Comparison of ENCODE assay signal across 9 cellular contexts in the genomic region with DNA sequence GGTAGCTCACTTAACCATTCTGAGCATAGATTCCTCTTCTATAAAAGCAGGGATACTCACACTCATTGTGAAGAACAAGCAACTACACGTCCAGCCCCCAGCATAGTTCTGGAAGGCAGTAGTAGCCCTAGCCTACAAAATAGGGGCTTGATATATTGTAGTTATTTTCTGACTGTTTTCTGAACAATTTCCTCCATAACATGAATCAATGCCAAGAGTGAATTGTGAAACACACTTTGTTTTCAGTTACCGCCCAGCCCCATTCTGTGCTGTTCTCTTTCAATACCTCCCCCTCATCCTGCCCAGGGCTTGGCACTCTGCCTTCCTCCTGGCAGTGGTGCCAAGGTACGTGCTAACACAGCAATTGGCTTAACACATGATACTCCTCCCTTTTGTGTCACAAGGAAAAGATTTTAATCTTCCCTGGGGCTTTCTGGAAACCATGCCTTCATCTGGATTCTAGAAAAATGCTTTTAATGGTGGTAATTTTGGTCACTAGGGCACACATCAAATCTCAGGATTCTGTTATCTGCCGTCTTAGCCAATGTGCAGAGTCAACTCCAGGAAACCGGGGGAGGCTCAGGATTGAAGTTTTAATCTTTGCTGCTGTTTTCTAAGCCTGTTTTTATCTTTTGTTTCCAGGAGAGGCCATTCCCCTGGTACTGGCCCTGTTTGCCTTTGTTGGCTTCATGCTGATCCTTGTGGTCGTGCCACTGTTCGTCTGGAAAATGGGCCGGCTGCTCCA. TPM values are rescaled to one million over a fixed set of nuclear protein-coding genes. Genes with fewer than 3 reads are reported as not detected.
DNase-seq lines count a peak whose midpoint lies in the region; ATAC-seq, FAIRE-seq and TF ChIP-seq lines count a peak whose summit lies in the region.
"Had no signal": no experiment of that assay in that cellular context is flagged by ENCODE, and none has a peak within 500 bp of the region (broad histone marks: within the 10 kb centered on the region; RNA-seq: fewer than 3 reads in every experiment).

No MANE protein-coding gene starts in this region.

- H3K36me3 Mint-ChIP-seq in brain, result no peaks in the 10 kb centered on the region

- DNase-seq in A549 (ENCODE audit: low read depth in 1 of 2, low spot score in 1 of 2) (peak in 1 of 2 experiments; percentile 24), LHCN-M2 (ENCODE audit: low read depth) (peak; percentile 73), left colon (peak; percentile 88 to 92)
- no peak for DNase-seq in stimulated activated naive CD4-positive, alpha-beta T cell treated with Interleukin-2 at 50 U/mL for 16 hours (lab: John Stamatoyannopoulos, UW)
- DNase-seq: activated B cell treated with CpG ODN at 0.5 μM for 24 hours had no signal

- no peak for FAIRE-seq in A549 (lab: Jason Lieb, UNC)

- H3K4me1 ChIP-seq in A549 (peaks cover 11% of the 10 kb centered on the region), urinary bladder (ENCODE audit: insufficient read depth) (no peaks in the 10 kb centered on the region)

- peak overlapping the region; percentile 30; the same call in 2 of the 3 replicates for H3K4me2 ChIP-seq in A549

- H3K4me3 ChIP-seq in A549, result no peak overlapping the region
- no peak overlapping the region for H3K4me3 ChIP-seq in urinary bladder (ENCODE audit: low read depth, low read length)

- 65% methylated on average over 8 of the region's 8 CpGs for WGBS in A549 (ENCODE audit: missing lambda C conversion rate)
- 46% methylated on average over 8 of the region's 8 CpGs for WGBS in urinary bladder

- H3K4me3 Mint-ChIP-seq in brain, result peak overlapping the region in 2 of 5 experiments; percentile 31 to 61
- H3K4me3 Mint-ChIP-seq: activated B cell treated with CpG ODN at 0.5 μM for 24 hours had no signal

- H3K9me3 ChIP-seq in A549, result no peaks in the 10 kb centered on the region

- no peaks in the 10 kb centered on the region for H3K36me3 ChIP-seq in urinary bladder (ENCODE audit: insufficient read depth)

- H3K9me3 Mint-ChIP-seq in brain, result peaks cover 0 to 7% (median 0%) of the 10 kb centered on the region in 5 experiments
- H3K9me3 Mint-ChIP-seq: activated B cell treated with CpG ODN at 0.5 μM for 24 hours had no signal

- no peak for TF ChIP-seq RAD21 in A549 (conservative IDR thresholded peaks at IDR 0.05 in 1 of 2, IDR thresholded peaks at IDR 0.05 in 1 of 2)

- intact Hi-C loops in left colon (cut with DNase I, micrococcal nuclease), result no loop called here

- CTCF ChIA-PET in A549 (lab: Yijun Ruan, JAX), result interaction anchor here (1.7 kb wide), 1 partner anchor 19 kb away, joined by 5 read pairs; no protein-coding TSS in a partner anchor

- ATAC-seq in A549, result 0 out of 6 replicates have a peak, but pooled peaks of 1 of the 2 experiments have one; percentile 24
- peak; percentile 99 for ATAC-seq in left colon
- ATAC-seq in HG03378 (IDR thresholded peaks at IDR 0.05; ENCODE audit: unreplicated experiment), result no peak
- ATAC-seq in GM19035 (IDR thresholded peaks at IDR 0.05; ENCODE audit: unreplicated experiment), result no peak

- peaks cover 13% of the 10 kb centered on the region for H3K4me1 Mint-ChIP-seq in brain
- H3K4me1 Mint-ChIP-seq: activated B cell treated with CpG ODN at 0.5 μM for 24 hours had no signal

- TF ChIP-seq EP300 in A549 (IDR thresholded peaks at IDR 0.05), result no peak

- POLR2A ChIA-PET in A549 (lab: Yijun Ruan, JAX), result no interaction called here

- H3K27me3 Mint-ChIP-seq in brain, result peaks cover 5% of the 10 kb centered on the region
- H3K27me3 Mint-ChIP-seq: activated B cell treated with CpG ODN at 0.5 μM for 24 hours had no signal

- peak overlapping the region in 4 of 5 experiments; percentile 85 to 92 (median 88) for H3K27ac Mint-ChIP-seq in brain
- H3K27ac Mint-ChIP-seq: activated B cell treated with CpG ODN at 0.5 μM for 24 hours had no signal

- H3K27ac ChIP-seq in A549 (peak overlapping the region; percentile 45 to 68; a peak in 4 of 6 replicates), urinary bladder (ENCODE audit: low read depth) (peak overlapping the region; percentile 82)

- TF ChIP-seq POLR2A in A549 (IDR thresholded peaks at IDR 0.05; ENCODE audit: low read length), result no peak

- TF ChIP-seq CTCF in A549 (IDR thresholded peaks at IDR 0.05) (no peak), brain (conservative IDR thresholded peaks at IDR 0.05) (no peak)

TF ChIP-seq in A549, 52 proteins besides CTCF, POLR2A, EP300 and RAD21:
- TF ChIP-seq CHD4 (IDR thresholded peaks at IDR 0.05; ENCODE audit: borderline replicate concordance) (no peak), TFCP2L1 (CRISPR knock-in tag; IDR thresholded peaks at IDR 0.05) (no peak), SMC3 (IDR thresholded peaks at IDR 0.05) (no peak), RCOR1 (IDR thresholded peaks at IDR 0.05; ENCODE audit: low read depth, low read length) (no peak), NPAS2 (CRISPR knock-in tag; IDR thresholded peaks at IDR 0.05; ENCODE audit: borderline replicate concordance) (no peak), JUNB (IDR thresholded peaks at IDR 0.05) (no peak)
- TF ChIP-seq, protein P1, sequence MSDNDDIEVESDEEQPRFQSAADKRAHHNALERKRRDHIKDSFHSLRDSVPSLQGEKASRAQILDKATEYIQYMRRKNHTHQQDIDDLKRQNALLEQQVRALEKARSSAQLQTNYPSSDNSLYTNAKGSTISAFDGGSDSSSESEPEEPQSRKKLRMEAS (IDR thresholded peaks at IDR 0.05), result no peak
- TF ChIP-seq, protein P2, sequence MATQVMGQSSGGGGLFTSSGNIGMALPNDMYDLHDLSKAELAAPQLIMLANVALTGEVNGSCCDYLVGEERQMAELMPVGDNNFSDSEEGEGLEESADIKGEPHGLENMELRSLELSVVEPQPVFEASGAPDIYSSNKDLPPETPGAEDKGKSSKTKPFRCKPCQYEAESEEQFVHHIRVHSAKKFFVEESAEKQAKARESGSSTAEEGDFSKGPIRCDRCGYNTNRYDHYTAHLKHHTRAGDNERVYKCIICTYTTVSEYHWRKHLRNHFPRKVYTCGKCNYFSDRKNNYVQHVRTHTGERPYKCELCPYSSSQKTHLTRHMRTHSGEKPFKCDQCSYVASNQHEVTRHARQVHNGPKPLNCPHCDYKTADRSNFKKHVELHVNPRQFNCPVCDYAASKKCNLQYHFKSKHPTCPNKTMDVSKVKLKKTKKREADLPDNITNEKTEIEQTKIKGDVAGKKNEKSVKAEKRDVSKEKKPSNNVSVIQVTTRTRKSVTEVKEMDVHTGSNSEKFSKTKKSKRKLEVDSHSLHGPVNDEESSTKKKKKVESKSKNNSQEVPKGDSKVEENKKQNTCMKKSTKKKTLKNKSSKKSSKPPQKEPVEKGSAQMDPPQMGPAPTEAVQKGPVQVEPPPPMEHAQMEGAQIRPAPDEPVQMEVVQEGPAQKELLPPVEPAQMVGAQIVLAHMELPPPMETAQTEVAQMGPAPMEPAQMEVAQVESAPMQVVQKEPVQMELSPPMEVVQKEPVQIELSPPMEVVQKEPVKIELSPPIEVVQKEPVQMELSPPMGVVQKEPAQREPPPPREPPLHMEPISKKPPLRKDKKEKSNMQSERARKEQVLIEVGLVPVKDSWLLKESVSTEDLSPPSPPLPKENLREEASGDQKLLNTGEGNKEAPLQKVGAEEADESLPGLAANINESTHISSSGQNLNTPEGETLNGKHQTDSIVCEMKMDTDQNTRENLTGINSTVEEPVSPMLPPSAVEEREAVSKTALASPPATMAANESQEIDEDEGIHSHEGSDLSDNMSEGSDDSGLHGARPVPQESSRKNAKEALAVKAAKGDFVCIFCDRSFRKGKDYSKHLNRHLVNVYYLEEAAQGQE (IDR thresholded peaks at IDR 0.05), result no peak
- TF ChIP-seq, protein P3, sequence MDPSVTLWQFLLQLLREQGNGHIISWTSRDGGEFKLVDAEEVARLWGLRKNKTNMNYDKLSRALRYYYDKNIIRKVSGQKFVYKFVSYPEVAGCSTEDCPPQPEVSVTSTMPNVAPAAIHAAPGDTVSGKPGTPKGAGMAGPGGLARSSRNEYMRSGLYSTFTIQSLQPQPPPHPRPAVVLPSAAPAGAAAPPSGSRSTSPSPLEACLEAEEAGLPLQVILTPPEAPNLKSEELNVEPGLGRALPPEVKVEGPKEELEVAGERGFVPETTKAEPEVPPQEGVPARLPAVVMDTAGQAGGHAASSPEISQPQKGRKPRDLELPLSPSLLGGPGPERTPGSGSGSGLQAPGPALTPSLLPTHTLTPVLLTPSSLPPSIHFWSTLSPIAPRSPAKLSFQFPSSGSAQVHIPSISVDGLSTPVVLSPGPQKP (IDR thresholded peaks at IDR 0.05; ENCODE audit: low read depth, low read length), result no peak

RNA-seq across cellular contexts. Expression of a gene that starts 37.2 kb away (rescaled TPM):
- polyA plus RNA-seq in A549 (2011; rRNA removed) (6.9 and 7.3 TPM in 2 replicates), A549 (2017; fragmentation: RNase III; extraction: RNeasy Plus Mini Kit Qiagen cat#74134 plus additional on column Dnase treatment) (1.0 to 1.6 TPM (median 1.1 TPM) in 3 replicates), brain (ENCODE audit: insufficient read depth, low read depth, low replicate concordance) (0.36 TPM), urinary bladder (0.98 TPM)
- polyA plus RNA-seq in A549 (2012; cell fraction: cytosol; rRNA removed), result 0.58 and 0.63 TPM in 2 replicates
- polyA plus RNA-seq in A549 (2012; cell fraction: nucleus; rRNA removed), result 1.3 and 2.1 TPM in 2 replicates
- polyA minus RNA-seq in A549 (2011; rRNA and poly(A)+ RNA removed), result 5.3 and 7.5 TPM in 2 replicates
- total RNA-seq in LHCN-M2 (2014; rRNA removed) (0.57 and 2.2 TPM in 2 replicates), left colon (1 to 10 TPM in 1 of 2 donors, under 1 TPM in 1; 0.89 to 1.3 TPM), urinary bladder (0.42 TPM)
- polyA plus RNA-seq in LHCN-M2 (2012), result 0.64 TPM
